Comparison of ENCODE assay signal across 11 cellular contexts in the genomic region with DNA sequence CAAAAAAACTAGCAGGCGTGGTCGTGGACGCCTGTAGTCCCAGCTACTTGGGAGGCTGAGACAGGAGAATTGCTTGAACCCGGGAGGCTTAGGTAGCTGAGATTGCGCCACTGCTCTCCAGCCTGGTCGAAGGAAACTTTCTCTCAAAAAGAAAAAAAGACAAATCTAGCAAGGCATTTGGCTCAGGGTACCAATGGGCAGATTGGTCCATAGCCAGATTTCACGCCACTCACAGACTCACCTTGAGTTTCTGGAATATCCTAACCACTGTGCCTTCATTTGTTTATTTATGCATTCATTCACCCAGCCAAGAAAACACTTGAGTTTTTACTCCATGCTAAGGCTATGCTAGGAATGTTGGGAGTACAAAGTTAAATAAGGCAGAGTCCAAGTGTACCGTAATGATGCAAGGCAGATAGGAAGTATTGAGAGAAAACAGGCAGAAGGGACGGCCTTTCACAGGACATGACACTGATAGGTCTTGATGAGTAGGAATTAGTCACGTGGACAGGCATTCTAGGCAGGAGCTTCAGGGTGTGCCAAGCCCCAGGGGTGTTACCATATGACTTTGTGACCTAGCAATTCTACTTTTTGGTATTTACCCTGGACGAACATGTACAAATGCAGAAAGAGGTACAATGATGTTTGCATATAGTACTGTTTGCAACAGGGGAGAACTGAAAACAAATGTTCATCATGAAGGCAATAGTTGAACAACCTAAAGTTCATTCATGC. TPM values are rescaled to one million over a fixed set of nuclear protein-coding genes. Genes with fewer than 3 reads are reported as not detected.
A peak's percentile ranks its signal among the peaks of the same experiment; 100 is the strongest.
DNase-seq lines count a peak whose midpoint lies in the region; ATAC-seq and TF ChIP-seq lines count a peak whose summit lies in the region.
"Had no signal": no experiment of that assay in that cellular context is flagged by ENCODE, and none has a peak within 500 bp of the region (broad histone marks: within the 10 kb centered on the region; RNA-seq: fewer than 3 reads in every experiment).

No MANE protein-coding gene starts in this region.

- H4K20me1 ChIP-seq in neural progenitor cell (ENCODE audit: low read depth), result no peaks in the 10 kb centered on the region

- TF ChIP-seq CTCF in foreskin keratinocyte (conservative IDR thresholded peaks at IDR 0.05) (no peak), BE2C (IDR thresholded peaks at IDR 0.05; ENCODE audit: low read depth, low read length) (no peak), neural progenitor cell (IDR thresholded peaks at IDR 0.05) (no peak)

- peaks cover 49% of the 10 kb centered on the region for H3K27me3 Mint-ChIP-seq in neural progenitor cell (ENCODE audit: insufficient read depth, low read depth)

- H3K79me2 ChIP-seq in neural progenitor cell (ENCODE audit: low read depth), result no peaks in the 10 kb centered on the region

- H3K9ac ChIP-seq in neural progenitor cell, result no peak overlapping the region

- no peak overlapping the region for H3K4me3 Mint-ChIP-seq in neural progenitor cell
- H3K4me3 Mint-ChIP-seq: IgD-negative memory B cell, nephron progenitor cell had no signal

- ATAC-seq in SK-N-SH treated with all-trans-retinoic acid at 6 μM for 48 hours, result peak; percentile 55
- peak; percentile 16 for ATAC-seq in foreskin keratinocyte

- H3F3A ChIP-seq in neural progenitor cell (ENCODE audit: low read depth), result peaks cover 40% of the 10 kb centered on the region

- H2AFZ ChIP-seq in neural progenitor cell (replicated peaks), result no peak overlapping the region

- H3K27ac Mint-ChIP-seq in neural progenitor cell, result no peak overlapping the region
- H3K27ac Mint-ChIP-seq: IgD-negative memory B cell, nephron progenitor cell had no signal

- H3K9me3 ChIP-seq in BE2C (no peaks in the 10 kb centered on the region), neural progenitor cell (ENCODE audit: low read depth) (no peaks in the 10 kb centered on the region)

- H3K4me2 ChIP-seq in neural progenitor cell, result no peak overlapping the region

- no peaks in the 10 kb centered on the region for H3K36me3 Mint-ChIP-seq in neural progenitor cell
- H3K36me3 Mint-ChIP-seq: IgD-negative memory B cell had no signal

- H3K4me3 ChIP-seq in skeletal muscle cell (ENCODE audit: low read depth, low read length) (no peak overlapping the region), BE2C (ENCODE audit: low read depth, low read length) (no peak overlapping the region), neural progenitor cell (no peak overlapping the region)

- H3K4me1 Mint-ChIP-seq in neural progenitor cell, result peaks cover 21% of the 10 kb centered on the region

- H3K27ac ChIP-seq in foreskin keratinocyte, result no peak overlapping the region
- no peak overlapping the region for H3K27ac ChIP-seq in neural progenitor cell

- no peaks in the 10 kb centered on the region for H3K27me3 ChIP-seq in foreskin keratinocyte
- H3K27me3 ChIP-seq in BE2C, result no peaks in the 10 kb centered on the region
- H3K27me3 ChIP-seq in neural progenitor cell, result peaks cover 47% of the 10 kb centered on the region

- H3K4me1 ChIP-seq in foreskin keratinocyte (peaks cover 16% of the 10 kb centered on the region), BE2C (no peaks in the 10 kb centered on the region; the same call in 1 of the 2 replicates), neural progenitor cell (peaks cover 20% of the 10 kb centered on the region)

- peak; percentile 62 for DNase-seq in H4 (ENCODE audit: low spot score)
- peak in 1 of 2 donors; percentile 91 for DNase-seq in foreskin keratinocyte
- DNase-seq in skeletal muscle cell (ENCODE audit: low read depth), result peak; percentile 81
- no peak for DNase-seq in activated CD8-positive, alpha-beta memory T cell treated with anti-CD3 and anti-CD28 coated beads, Interleukin-2, amount 50 U/mL, for 48 hours
- no peak for DNase-seq in anterior cingulate cortex (lab: John Stamatoyannopoulos, UW)
- DNase-seq in BE2C, result no peak
- no peak for DNase-seq in neural progenitor cell (ENCODE audit: low spot score)
- DNase-seq: nephron progenitor cell, OCI-M1 had no signal

- no peaks in the 10 kb centered on the region for H3K9me3 Mint-ChIP-seq in neural progenitor cell
- H3K9me3 Mint-ChIP-seq: IgD-negative memory B cell, nephron progenitor cell had no signal

- H3K36me3 ChIP-seq in BE2C, result no peaks in the 10 kb centered on the region
- H3K36me3 ChIP-seq in neural progenitor cell, result no peaks in the 10 kb centered on the region

TF ChIP-seq in SK-N-SH treated with all-trans-retinoic acid at 6 μM for 48 hours, 23 proteins besides CTCF, POLR2A, EP300 and RAD21:
- TF ChIP-seq ISL1 (CRISPR knock-in tag; IDR thresholded peaks at IDR 0.05), result peak; percentile 94
- no peak for TF ChIP-seq OSR1 (CRISPR knock-in tag; IDR thresholded peaks at IDR 0.05)
- TF ChIP-seq TOX (CRISPR knock-in tag; IDR thresholded peaks at IDR 0.05; ENCODE audit: borderline replicate concordance), result no peak
- TF ChIP-seq CSDC2 (CRISPR knock-in tag; IDR thresholded peaks at IDR 0.05), result 0 out of 2 replicates have a peak, but pooled peaks have one; percentile 14
- TF ChIP-seq, protein P1, sequence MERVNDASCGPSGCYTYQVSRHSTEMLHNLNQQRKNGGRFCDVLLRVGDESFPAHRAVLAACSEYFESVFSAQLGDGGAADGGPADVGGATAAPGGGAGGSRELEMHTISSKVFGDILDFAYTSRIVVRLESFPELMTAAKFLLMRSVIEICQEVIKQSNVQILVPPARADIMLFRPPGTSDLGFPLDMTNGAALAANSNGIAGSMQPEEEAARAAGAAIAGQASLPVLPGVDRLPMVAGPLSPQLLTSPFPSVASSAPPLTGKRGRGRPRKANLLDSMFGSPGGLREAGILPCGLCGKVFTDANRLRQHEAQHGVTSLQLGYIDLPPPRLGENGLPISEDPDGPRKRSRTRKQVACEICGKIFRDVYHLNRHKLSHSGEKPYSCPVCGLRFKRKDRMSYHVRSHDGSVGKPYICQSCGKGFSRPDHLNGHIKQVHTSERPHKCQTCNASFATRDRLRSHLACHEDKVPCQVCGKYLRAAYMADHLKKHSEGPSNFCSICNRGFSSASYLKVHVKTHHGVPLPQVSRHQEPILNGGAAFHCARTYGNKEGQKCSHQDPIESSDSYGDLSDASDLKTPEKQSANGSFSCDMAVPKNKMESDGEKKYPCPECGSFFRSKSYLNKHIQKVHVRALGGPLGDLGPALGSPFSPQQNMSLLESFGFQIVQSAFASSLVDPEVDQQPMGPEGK (CRISPR knock-in tag; IDR thresholded peaks at IDR 0.05; ENCODE audit: borderline replicate concordance), result 0 out of 2 replicates have a peak, but pooled peaks have one; percentile 33
TF ChIP-seq in SK-N-SH treated with all-trans-retinoic acid at 6 μM for 48 hours: peak in this region for 3.

RNA-seq across cellular contexts. Expression of a gene that starts 3.0 kb away (rescaled TPM):
- total RNA-seq in H4 (2014; rRNA removed; shearing (Covaris generic)), result 11.3 and 16.4 TPM in 2 replicates
- total RNA-seq in foreskin keratinocyte (67.9 and 71.4 TPM in 2 replicates), neural progenitor cell (ENCODE audit: low replicate concordance) (7.1 and 11.2 TPM in 2 replicates)
- polyA plus RNA-seq in foreskin keratinocyte, result 85.9 and 87.5 TPM in 2 replicates
- 9.2 TPM for polyA plus RNA-seq in BE2C (2012; ENCODE audit: insufficient read depth, insufficient read length, low read depth)
- polyA plus RNA-seq: IgD-negative memory B cell had no signal

RNA-seq across cellular contexts. Expression of a gene that starts 12.6 kb away (rescaled TPM):
- 81.8 and 97.4 TPM in 2 replicates for total RNA-seq in H4 (2014; rRNA removed; shearing (Covaris generic))
- total RNA-seq in foreskin keratinocyte, result 78.2 and 83.5 TPM in 2 replicates
- polyA plus RNA-seq in foreskin keratinocyte, result 51.4 and 52.2 TPM in 2 replicates
- 64.1 TPM for polyA plus RNA-seq in BE2C (2012; ENCODE audit: insufficient read depth, insufficient read length, low read depth)
- total RNA-seq in neural progenitor cell (ENCODE audit: low replicate concordance), result 95.0 and 160 TPM in 2 replicates

RNA-seq across cellular contexts. Expression of a gene that starts 25.5 kb away (rescaled TPM):
- total RNA-seq in H4 (2014; rRNA removed; shearing (Covaris generic)), result 41.4 and 43.0 TPM in 2 replicates
- total RNA-seq in foreskin keratinocyte, result 57.9 and 67.0 TPM in 2 replicates
- polyA plus RNA-seq in foreskin keratinocyte, result 61.9 and 71.7 TPM in 2 replicates
- polyA plus RNA-seq in BE2C (2012; ENCODE audit: insufficient read depth, insufficient read length, low read depth), result 22.1 TPM
- total RNA-seq in neural progenitor cell (ENCODE audit: low replicate concordance), result 61.4 and 76.9 TPM in 2 replicates

RNA-seq across cellular contexts. Expression of a gene that starts 59.3 kb away (rescaled TPM):
- 21.6 and 24.0 TPM in 2 replicates for total RNA-seq in H4 (2014; rRNA removed; shearing (Covaris generic))
- total RNA-seq in foreskin keratinocyte (22.6 and 23.6 TPM in 2 replicates), neural progenitor cell (ENCODE audit: low replicate concordance) (23.9 and 24.3 TPM in 2 replicates)
- 20.2 and 20.8 TPM in 2 replicates for polyA plus RNA-seq in foreskin keratinocyte
- polyA plus RNA-seq in BE2C (2012; ENCODE audit: insufficient read depth, insufficient read length, low read depth), result 25.2 TPM

Comparison
In these comparisons a context has a peak if more than half of its experiments do, and no peak if none do; other contexts are left out.
1. DNase-seq: peak in H4 (single experiment) and skeletal muscle cell (single experiment); none in activated CD8-positive, alpha-beta memory T cell treated with anti-CD3 and anti-CD28 coated beads, Interleukin-2, amount 50 U/mL, for 48 hours (single experiment), anterior cingulate cortex (0 of 58), BE2C (single experiment) and neural progenitor cell (single experiment).